In genomic region chr7:908919-909357, GRCh38 we compare ENCODE assay signal across 1 cellular context.
TF ChIP-seq lines count a peak whose summit lies in the region.

No MANE protein-coding gene starts in this region.

TF ChIP-seq in H1, 55 proteins besides CTCF, POLR2A, EP300 and RAD21 (continued from another document):
- TF ChIP-seq MAX (IDR thresholded peaks at IDR 0.05): peak; percentile 60
- peak; percentile 63; the same call in 1 of the 2 replicates for TF ChIP-seq GABPA (IDR thresholded peaks at IDR 0.05; ENCODE audit: borderline replicate concordance, insufficient read depth, low read length)
TF ChIP-seq in H1: peak in this region for 4; not testable (repeated sequence) for 51.
